In the genomic region with DNA sequence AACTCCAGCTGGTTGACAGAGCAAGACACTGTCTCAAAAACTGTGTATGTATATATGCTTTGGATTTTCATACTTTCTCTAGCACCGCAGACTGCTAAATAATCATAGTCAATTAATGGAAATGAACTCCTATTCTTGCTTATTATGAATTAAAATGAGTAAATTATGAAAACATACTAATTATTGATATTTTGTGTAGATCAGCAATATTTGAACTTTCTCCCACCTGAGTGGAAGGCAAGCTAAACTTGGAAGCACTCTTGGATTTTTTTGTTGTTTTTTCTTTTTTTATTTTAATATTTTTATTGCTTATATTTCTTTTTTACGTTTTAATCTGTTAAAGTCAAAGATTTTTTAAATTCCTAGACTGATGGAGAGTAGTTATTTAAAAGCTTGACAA, we compare ENCODE assay signal across 29 cellular contexts.
"Had no signal": no experiment of that assay in that cellular context is flagged by ENCODE, and none has a peak within 500 bp of the region (broad histone marks: within the 10 kb centered on the region; RNA-seq: fewer than 3 reads in every experiment).

No MANE protein-coding gene starts in this region.

- DNase-seq: colonic mucosa; cortex of kidney; dermis blood vessel endothelial cell; dorsolateral prefrontal cortex; effector CD4-positive, alpha-beta T cell; effector CD8-positive, alpha-beta T cell; effector memory CD4-positive, alpha-beta T cell; effector memory CD8-positive, alpha-beta T cell; erythroblast; esophagus squamous epithelium; foreskin fibroblast; foreskin keratinocyte; foreskin melanocyte; gastrocnemius medialis; glutamatergic neuron; head of caudate nucleus; heart left ventricle; heart right ventricle had no signal

- H3K4me3 ChIP-seq: colonic mucosa, coronary artery, dorsolateral prefrontal cortex, esophagus muscularis mucosa, esophagus squamous epithelium, gastrocnemius medialis, gastroesophageal sphincter, heart left ventricle, heart right ventricle had no signal

- H3K27ac ChIP-seq: colonic mucosa, coronary artery, dorsolateral prefrontal cortex, epithelial cell of prostate, esophagus muscularis mucosa, esophagus squamous epithelium, foreskin keratinocyte, gastrocnemius medialis, gastroesophageal sphincter, heart left ventricle, heart right ventricle had no signal

- H3K36me3 ChIP-seq: colonic mucosa, esophagus muscularis mucosa, esophagus squamous epithelium, gastrocnemius medialis, gastroesophageal sphincter, heart left ventricle, heart right ventricle had no signal

- ATAC-seq: effector memory CD8-positive, alpha-beta T cell; esophagus mucosa; foreskin keratinocyte; gastrocnemius medialis; gastroesophageal sphincter; heart left ventricle; heart right ventricle had no signal

- FAIRE-seq: colon, endometrium, endothelial cell of umbilical vein, frontal cortex had no signal

- H3K9me3 Mint-ChIP-seq: dendritic cell treated with granulocyte-macrophage colony-stimulating factor and Interleukin-4, amounts not matched to agents 40 ng/mL and 50 ng/mL, for 4 days; effector memory CD8-positive, alpha-beta T cell had no signal

- H3K27ac Mint-ChIP-seq: dendritic cell treated with granulocyte-macrophage colony-stimulating factor and Interleukin-4, amounts not matched to agents 40 ng/mL and 50 ng/mL, for 4 days; effector memory CD8-positive, alpha-beta T cell; endodermal cell had no signal

- H3K9me3 ChIP-seq: colonic mucosa, esophagus muscularis mucosa, esophagus squamous epithelium, gastrocnemius medialis, gastroesophageal sphincter, heart left ventricle had no signal

- H3K4me1 ChIP-seq: colonic mucosa, esophagus muscularis mucosa, esophagus squamous epithelium, foreskin keratinocyte, gastrocnemius medialis, gastroesophageal sphincter, heart left ventricle, heart right ventricle had no signal

- H3K4me3 Mint-ChIP-seq: dendritic cell treated with granulocyte-macrophage colony-stimulating factor and Interleukin-4, amounts not matched to agents 40 ng/mL and 50 ng/mL, for 4 days; effector memory CD8-positive, alpha-beta T cell; endodermal cell had no signal
